In the genomic region with DNA sequence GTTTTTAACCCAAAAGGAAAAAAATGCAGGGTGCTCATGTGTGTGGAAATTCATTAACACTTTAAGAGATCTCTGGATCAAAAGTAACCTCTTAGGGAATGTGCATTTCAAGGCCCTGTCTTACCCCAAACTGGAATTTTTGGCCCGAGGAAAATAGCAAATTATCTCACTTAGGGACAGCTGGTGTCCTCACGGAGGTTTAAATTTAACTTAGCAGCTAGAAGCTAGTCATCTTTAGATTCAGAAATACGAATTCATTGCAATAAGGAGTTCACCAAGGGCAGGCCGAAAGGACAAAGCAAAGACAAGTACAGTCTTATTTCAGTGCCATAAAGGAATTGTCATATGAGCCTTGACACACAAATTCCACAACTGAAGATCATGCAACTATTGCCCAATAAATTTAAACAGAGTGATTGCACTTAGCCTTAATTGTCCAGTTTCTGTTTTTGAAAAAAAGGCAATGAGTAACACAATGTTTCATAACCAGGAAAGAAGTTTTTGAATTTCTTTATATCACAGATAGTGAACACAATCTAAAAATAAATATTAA, we compare ENCODE assay signal across 10 cellular contexts. TPM values are rescaled to one million over a fixed set of nuclear protein-coding genes. Genes with fewer than 3 reads are reported as not detected.
DNase-seq lines count a peak whose midpoint lies in the region; ATAC-seq, FAIRE-seq and TF ChIP-seq lines count a peak whose summit lies in the region.
"Had no signal": no experiment of that assay in that cellular context is flagged by ENCODE, and none has a peak within 500 bp of the region (broad histone marks: within the 10 kb centered on the region; RNA-seq: fewer than 3 reads in every experiment).

No MANE protein-coding gene starts in this region.

- no CpG with 5 or more reads among the region's 4 CpGs for WGBS in mesendoderm (ENCODE audit: extremely low coverage, insufficient coverage, low lambda C conversion rate)

- FAIRE-seq in bronchial epithelial cell (lab: Jason Lieb, UNC) = no peak
- FAIRE-seq in urothelium cell line (lab: Jason Lieb, UNC) = peak; percentile 40
- FAIRE-seq: A204.1 had no signal

- in situ Hi-C loops in GM13976 (cut with MboI; ENCODE audit: low sequenced_read_pairs, unreplicated experiment) = no loop called here

- no peak overlapping the region for H3K9ac ChIP-seq in mesendoderm (ENCODE audit: low read length)

- ATAC-seq in GM19467 (IDR thresholded peaks at IDR 0.05; ENCODE audit: unreplicated experiment) = no peak

- H3K36me3 ChIP-seq in bronchial epithelial cell (ENCODE audit: control insufficient read depth, insufficient read depth, low read length) (no peaks in the 10 kb centered on the region), mesendoderm (ENCODE audit: control insufficient read depth, insufficient read depth, low read length) (no peaks in the 10 kb centered on the region)
- H3K36me3 ChIP-seq: thoracic aorta had no signal

- no peak overlapping the region for H2AK5ac ChIP-seq in mesendoderm (ENCODE audit: low read length)

- no peaks in the 10 kb centered on the region for H3K79me1 ChIP-seq in mesendoderm (ENCODE audit: low read length)

- H3K18ac ChIP-seq in mesendoderm (ENCODE audit: low read length) = no peak overlapping the region

- DNase-seq in DMS 273 (lab: John Stamatoyannopoulos, UW; ENCODE audit: unreplicated experiment) (peak; percentile 71), DMS 273 treated with DMSO at 0.1 percent for 48 hours (lab: John Stamatoyannopoulos, UW) (no peak), bronchial epithelial cell (ENCODE audit: low read depth) (peak; percentile 99), kidney tubule cell (ENCODE audit: low spot score) (peak; percentile 91), urothelium cell line (ENCODE audit: low spot score) (no peak), mesendoderm (no peak), GM13976 (ENCODE audit: low spot score) (no peak)

- H3K56ac ChIP-seq in mesendoderm (ENCODE audit: low read length) = no peak overlapping the region

- H3K4ac ChIP-seq in mesendoderm (ENCODE audit: low read depth, low read length) = no peak overlapping the region

- no peaks in the 10 kb centered on the region for H3K4me1 ChIP-seq in mesendoderm (ENCODE audit: control insufficient read depth, low read depth, low read length)

- H3K27me3 ChIP-seq in bronchial epithelial cell (ENCODE audit: control insufficient read depth, insufficient read depth, low read length) (no peaks in the 10 kb centered on the region), mesendoderm (ENCODE audit: insufficient read depth, low read length, poor library complexity) (no peaks in the 10 kb centered on the region)

- H2BK120ac ChIP-seq in mesendoderm (ENCODE audit: low read depth, low read length) = no peak overlapping the region

- no peaks in the 10 kb centered on the region for H3K79me2 ChIP-seq in mesendoderm (ENCODE audit: control insufficient read depth, insufficient read depth, low read length)

- H3K23ac ChIP-seq in mesendoderm (ENCODE audit: low read length) = no peak overlapping the region

- H2BK15ac ChIP-seq in mesendoderm (replicated peaks; ENCODE audit: low read depth) = no peak overlapping the region

- no peak overlapping the region for H4K8ac ChIP-seq in mesendoderm (ENCODE audit: low read depth, low read length)

- TF ChIP-seq CTCF in bronchial epithelial cell (IDR thresholded peaks at IDR 0.05; ENCODE audit: insufficient read depth, low read length, severe bottlenecking) (no peak), GM13976 (IDR thresholded peaks at IDR 0.05; ENCODE audit: borderline replicate concordance, control extremely low read depth, extremely low read depth, insufficient read depth, missing control alignments) (no peak)

- H3K4me2 ChIP-seq in mesendoderm (ENCODE audit: low read length) = no peak overlapping the region

- no peak overlapping the region for H2BK5ac ChIP-seq in mesendoderm (ENCODE audit: low read length)

- H3K4me3 ChIP-seq in bronchial epithelial cell (ENCODE audit: low read depth, low read length) (no peak overlapping the region), mesendoderm (ENCODE audit: low read length) (no peak overlapping the region)
- H3K4me3 ChIP-seq: thoracic aorta had no signal

- H3K27ac ChIP-seq in mesendoderm (ENCODE audit: low read depth, low read length) = no peak overlapping the region

- H4K5ac ChIP-seq in mesendoderm (ENCODE audit: low read length) = no peak overlapping the region

RNA-seq across cellular contexts. Expression of a gene that starts 22.4 kb away (rescaled TPM):
- total RNA-seq in bronchial epithelial cell = 147 and 178 TPM in 2 replicates
- 1.8 TPM for polyA plus RNA-seq in mesendoderm (2013, experiment 1 of 2)
- polyA plus RNA-seq in mesendoderm (2013, experiment 2 of 2) = 1.5 TPM

Comparison
In these comparisons a context has a peak if more than half of its experiments do, and no peak if none do; other contexts are left out.
1. DNase-seq: peak in DMS 273 (single experiment), bronchial epithelial cell (single experiment) and kidney tubule cell (single experiment); none in DMS 273 treated with DMSO at 0.1 percent for 48 hours (single experiment), urothelium cell line (single experiment), mesendoderm (single experiment) and GM13976 (single experiment).